In genomic region chr2:52558265-52558664, GRCh38 we compare ENCODE assay signal across 26 cellular contexts.
"Had no signal": no experiment of that assay in that cellular context is flagged by ENCODE, and none has a peak within 500 bp of the region (broad histone marks: within the 10 kb centered on the region; RNA-seq: fewer than 3 reads in every experiment).

No MANE protein-coding gene starts in this region.

- H3K27me3 ChIP-seq: adrenal gland, dorsolateral prefrontal cortex, neutrophil, right lobe of liver, testis, transverse colon had no signal

- H3K9me3 ChIP-seq: adrenal gland, neutrophil, right lobe of liver, testis had no signal

- H3K4me3 ChIP-seq: adrenal gland, coronary artery, dorsolateral prefrontal cortex, left ventricle myocardium inferior, lung, right lobe of liver, testis, transverse colon had no signal

- H3K36me3 ChIP-seq: adrenal gland, left ventricle myocardium inferior, neutrophil, right lobe of liver, transverse colon had no signal

- H3K27me3 Mint-ChIP-seq: activated naive CD8-positive, alpha-beta T cell treated with anti-CD3 and anti-CD28 coated beads for 36 hours; brain had no signal

- DNase-seq: activated CD4-positive, alpha-beta T cell treated with anti-CD3 and anti-CD28 coated beads for 4 hours; activated CD4-positive, alpha-beta T cell treated with anti-CD3 and anti-CD28 coated beads, Interleukin-2, amount 50 U/mL, for 4 hours; activated effector memory CD4-positive, alpha-beta T cell treated with anti-CD3 and anti-CD28 coated beads, Interleukin-2, amount 50 U/mL, for 16 hours; activated naive CD4-positive, alpha-beta T cell treated with anti-CD3 and anti-CD28 coated beads for 36 hours; activated naive CD8-positive, alpha-beta T cell treated with anti-CD3 and anti-CD28 coated beads for 36 hours; adrenal gland; aorta; dorsolateral prefrontal cortex; foreskin fibroblast; head of caudate nucleus; hippocampal formation; left ventricle myocardium inferior; mesendoderm; natural killer cell; right lobe of liver; stimulated activated CD4-positive, alpha-beta T cell treated with anti-CD3 and anti-CD28 coated beads, Interleukin-12 subunit alpha, Interleukin-12 subunit beta, amount 100 ng/mL, for 4 hours; stimulated activated CD4-positive, alpha-beta T cell treated with anti-CD3 and anti-CD28 coated beads, Interleukin-4, amount 100 ng/mL, for 1 hour; stimulated activated naive CD8-positive, alpha-beta T cell treated with anti-CD3 and anti-CD28 coated beads, Interleukin-15, Interleukin-2, amounts not matched to agents 100 U/mL and 50 U/mL, for 24 hours; testis; transverse colon had no signal

- ATAC-seq: esophagus mucosa; natural killer cell; right lobe of liver; stimulated activated naive CD8-positive, alpha-beta T cell treated with anti-CD3 and anti-CD28 coated beads, Interleukin-15, Interleukin-2, amounts not matched to agents 100 U/mL and 50 U/mL, for 24 hours had no signal

- H3K36me3 Mint-ChIP-seq: activated naive CD8-positive, alpha-beta T cell treated with anti-CD3 and anti-CD28 coated beads for 36 hours; brain had no signal

- H3K4me1 ChIP-seq: adrenal gland, left ventricle myocardium inferior, right lobe of liver, testis, transverse colon had no signal

- H3K27ac ChIP-seq: adrenal gland, coronary artery, dorsolateral prefrontal cortex, left ventricle myocardium inferior, neutrophil, right lobe of liver, testis, transverse colon had no signal

- H3K4me3 Mint-ChIP-seq: activated naive CD4-positive, alpha-beta T cell treated with anti-CD3 and anti-CD28 coated beads for 36 hours; activated naive CD8-positive, alpha-beta T cell treated with anti-CD3 and anti-CD28 coated beads for 36 hours; activated T-helper 1 cell treated with anti-CD3 and anti-CD28 coated beads, Interleukin-12 subunit alpha, Interleukin-12 subunit beta, Interleukin-2, Interleukin-4 antibody, amounts not matched to agents 30 ng/mL and 10 ng/mL and 1 ng/mL, durations not matched to agents 14 hours and 24 hours and 36 hours; brain; natural killer cell had no signal

- H3K4me1 Mint-ChIP-seq: activated naive CD8-positive, alpha-beta T cell treated with anti-CD3 and anti-CD28 coated beads for 36 hours; natural killer cell had no signal

- H3K27ac Mint-ChIP-seq: activated naive CD4-positive, alpha-beta T cell treated with anti-CD3 and anti-CD28 coated beads for 36 hours; activated naive CD8-positive, alpha-beta T cell treated with anti-CD3 and anti-CD28 coated beads for 36 hours; activated T-helper 1 cell treated with anti-CD3 and anti-CD28 coated beads, Interleukin-12 subunit alpha, Interleukin-12 subunit beta, Interleukin-2, Interleukin-4 antibody, amounts not matched to agents 30 ng/mL and 10 ng/mL and 1 ng/mL, durations not matched to agents 14 hours and 24 hours and 36 hours; brain; natural killer cell had no signal
